Comparison of ENCODE assay signal across 9 cellular contexts in the genomic region with DNA sequence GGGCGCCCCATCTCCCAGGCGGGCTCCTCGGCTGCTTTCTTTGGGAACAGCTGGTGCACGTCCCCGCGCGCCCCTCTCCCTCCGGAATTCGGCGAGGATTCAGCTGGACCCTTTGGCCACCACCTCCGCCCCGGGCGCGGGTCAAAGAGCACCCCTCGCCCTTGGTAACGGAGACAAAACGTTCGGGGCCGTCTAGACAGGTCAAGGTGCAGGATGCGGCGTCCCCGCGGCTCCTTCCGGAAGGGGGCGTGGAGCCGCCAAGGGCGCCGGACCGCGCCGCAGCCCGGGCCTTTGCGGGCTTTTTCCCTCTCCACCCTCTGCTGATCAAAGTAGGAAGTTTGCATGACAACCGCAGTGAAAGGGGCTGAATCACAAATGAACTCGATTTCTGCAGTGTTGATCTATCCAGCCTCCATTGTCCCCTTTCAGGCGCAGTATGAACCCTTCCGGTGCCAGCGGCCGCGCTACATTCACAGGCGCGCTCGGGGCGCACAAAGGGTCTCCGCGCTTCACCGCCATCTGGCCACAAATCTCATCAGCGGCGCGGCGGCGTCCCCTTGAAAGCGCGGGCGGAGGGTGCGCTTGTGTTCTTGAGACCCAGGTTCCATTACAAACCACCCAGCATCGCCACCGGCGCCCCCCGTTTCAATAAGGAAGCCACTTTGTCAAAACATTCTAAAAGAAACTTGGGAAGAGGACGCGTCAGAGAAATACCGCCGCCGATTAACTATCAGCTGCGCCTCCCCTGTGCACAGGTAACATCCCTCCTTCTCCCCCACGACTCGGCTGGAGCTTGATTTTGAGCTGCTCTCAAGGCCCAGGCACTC. TPM values are rescaled to one million over a fixed set of nuclear protein-coding genes. Genes with fewer than 3 reads are reported as not detected.
DNase-seq lines count a peak whose midpoint lies in the region; ATAC-seq and TF ChIP-seq lines count a peak whose summit lies in the region.
"Had no signal": no experiment of that assay in that cellular context is flagged by ENCODE, and none has a peak within 500 bp of the region (broad histone marks: within the 10 kb centered on the region; RNA-seq: fewer than 3 reads in every experiment).

No MANE protein-coding gene starts in this region.

- no peak overlapping the region for H2BK120ac ChIP-seq in mesenchymal stem cell (ENCODE audit: low read depth, low read length)

- H3K14ac ChIP-seq in mesenchymal stem cell (ENCODE audit: low read length in 2 of 2), result no peak overlapping the region

- no peak for ATAC-seq in esophagus mucosa

- H4K91ac ChIP-seq in mesenchymal stem cell (ENCODE audit: low read length), result no peak overlapping the region

- H3K9me3 ChIP-seq in BLaER1 (no peaks in the 10 kb centered on the region), mesenchymal stem cell (ENCODE audit: control insufficient read depth, low read length) (no peaks in the 10 kb centered on the region), transverse colon (no peaks in the 10 kb centered on the region)

- in situ Hi-C loops in transverse colon (cut with MboI; ENCODE audit: low pct_ligation_motif_present in 1 of 4, low pct_unique_long_range_greater_than_20kb in 1 of 4, low sequenced_read_pairs in 3 of 4), result no loop called here

- H3K4ac ChIP-seq in mesenchymal stem cell (ENCODE audit: low read depth in 1 of 2, low read length in 2 of 2), result no peak overlapping the region

- H3K9me3 Mint-ChIP-seq in activated naive CD8-positive, alpha-beta T cell treated with anti-CD3 and anti-CD28 coated beads for 36 hours, result peaks cover 3% of the 10 kb centered on the region

- H2AFZ ChIP-seq in mesenchymal stem cell (ENCODE audit: low read depth, low read length), result no peak overlapping the region

- H3K9ac ChIP-seq in BLaER1, result no peak overlapping the region
- H3K9ac ChIP-seq in mesenchymal stem cell (ENCODE audit: low read length), result no peak overlapping the region

- peak; percentile 91 for DNase-seq in H7
- no peak for DNase-seq in activated naive CD8-positive, alpha-beta T cell treated with anti-CD3 and anti-CD28 coated beads for 36 hours
- DNase-seq in mesenchymal stem cell, result no peak
- DNase-seq in cortex of kidney (lab: John Stamatoyannopoulos, UW), result no peak
- no peak for DNase-seq in transverse colon
- no peak for DNase-seq in NCI-H2029 treated with DMSO at 0.1 percent for 48 hours (lab: John Stamatoyannopoulos, UW)

- H3K27me3 Mint-ChIP-seq in activated naive CD8-positive, alpha-beta T cell treated with anti-CD3 and anti-CD28 coated beads for 36 hours, result peaks cover 100% of the 10 kb centered on the region

- H3K27ac ChIP-seq in BLaER1 (no peak overlapping the region), mesenchymal stem cell (ENCODE audit: low read length, poor library complexity, severe bottlenecking) (no peak overlapping the region), transverse colon (no peak overlapping the region)

- no peak overlapping the region for H2BK12ac ChIP-seq in mesenchymal stem cell (ENCODE audit: low read length in 2 of 2)

- H3K27me3 ChIP-seq in BLaER1, result peaks cover 100% of the 10 kb centered on the region
- peaks cover 85% of the 10 kb centered on the region for H3K27me3 ChIP-seq in H7 (ENCODE audit: control insufficient read depth, insufficient read depth, low read length)
- peaks cover 75 to 94% of the 10 kb centered on the region in 2 experiments for H3K27me3 ChIP-seq in mesenchymal stem cell (ENCODE audit: control insufficient read depth in 1 of 2, insufficient read depth in 1 of 2, low read length in 2 of 2)
- peaks cover 100% of the 10 kb centered on the region for H3K27me3 ChIP-seq in transverse colon

- intact Hi-C loops in transverse colon (cut with DNase I; ENCODE audit: low total_unique reads), result no loop called here

- TF ChIP-seq POLR2A in transverse colon (IDR thresholded peaks at IDR 0.05), result no peak

- H3K36me3 ChIP-seq in BLaER1 (no peaks in the 10 kb centered on the region), H7 (replicated peaks; ENCODE audit: control insufficient read depth, insufficient read depth, low read length) (no peaks in the 10 kb centered on the region), mesenchymal stem cell (ENCODE audit: control insufficient read depth in 1 of 2, insufficient read depth in 2 of 2, low read depth in 1 of 2, low read length in 2 of 2) (no peaks in the 10 kb centered on the region), transverse colon (no peaks in the 10 kb centered on the region)

- H3K4me1 ChIP-seq in BLaER1 (peaks cover 8% of the 10 kb centered on the region), mesenchymal stem cell (ENCODE audit: control insufficient read depth, insufficient read depth, low read depth, low read length) (peaks cover 11% of the 10 kb centered on the region), transverse colon (peaks cover 0 to 10% (median 4%) of the 10 kb centered on the region in 4 donors)

- peaks cover 82% of the 10 kb centered on the region for H4K20me1 ChIP-seq in BLaER1

- no peak overlapping the region for H3K23ac ChIP-seq in mesenchymal stem cell (ENCODE audit: low read length in 2 of 2)

- no peaks in the 10 kb centered on the region for H3K79me1 ChIP-seq in mesenchymal stem cell (replicated peaks; ENCODE audit: low read length, poor library complexity, severe bottlenecking)

- H3K4me2 ChIP-seq in BLaER1 (peak overlapping the region; percentile 50), mesenchymal stem cell (ENCODE audit: low read length, poor library complexity, severe bottlenecking) (peak overlapping the region; percentile 37)

- under 1% methylated on average over 67 of the region's 68 CpGs for WGBS in mesenchymal stem cell
- WGBS in transverse colon (ENCODE audit: low coverage in 1 of 2), 2 donors, result 10% methylated on average over 2 to 68 of the region's 68 CpGs

- no peak for TF ChIP-seq CTCF in transverse colon (IDR thresholded peaks at IDR 0.05)

- H2BK15ac ChIP-seq in mesenchymal stem cell (ENCODE audit: low read depth, poor library complexity, severe bottlenecking), result no peak overlapping the region

- H3K18ac ChIP-seq in mesenchymal stem cell (ENCODE audit: low read depth in 1 of 2, low read length in 2 of 2), result no peak overlapping the region

- H4K8ac ChIP-seq in mesenchymal stem cell (ENCODE audit: low read length), result no peak overlapping the region

- peak overlapping the region; percentile 69 for H3K4me3 Mint-ChIP-seq in activated naive CD8-positive, alpha-beta T cell treated with anti-CD3 and anti-CD28 coated beads for 36 hours

- no peak overlapping the region for H2AK5ac ChIP-seq in mesenchymal stem cell (ENCODE audit: low read length, severe bottlenecking)

- no peak for TF ChIP-seq EP300 in transverse colon (IDR thresholded peaks at IDR 0.05; ENCODE audit: low read depth)

- H3K36me3 Mint-ChIP-seq in activated naive CD8-positive, alpha-beta T cell treated with anti-CD3 and anti-CD28 coated beads for 36 hours, result peaks cover 9% of the 10 kb centered on the region

- H3K4me1 Mint-ChIP-seq in activated naive CD8-positive, alpha-beta T cell treated with anti-CD3 and anti-CD28 coated beads for 36 hours, result peaks cover 22% of the 10 kb centered on the region

- peak overlapping the region; percentile 25 for H3K27ac Mint-ChIP-seq in activated naive CD8-positive, alpha-beta T cell treated with anti-CD3 and anti-CD28 coated beads for 36 hours

- H3K4me3 ChIP-seq in BLaER1 (peak overlapping the region; percentile 18; the same call in 1 of the 2 replicates), H7 (ENCODE audit: insufficient read depth, low read depth, low read length) (peak overlapping the region; percentile 50), mesenchymal stem cell (ENCODE audit: insufficient read depth in 1 of 2, low read depth in 1 of 2, low read length in 2 of 2) (peak overlapping the region; percentile 18 to 38), transverse colon (peak overlapping the region in 1 of 4 donors; percentile 6)

- H2BK5ac ChIP-seq in mesenchymal stem cell (ENCODE audit: low read depth, low read length, poor library complexity, severe bottlenecking), result no peak overlapping the region

RNA-seq across cellular contexts. Expression of a gene that starts 36.4 kb away (rescaled TPM):
- 1.5 and 2.4 TPM in 2 replicates for total RNA-seq in H7 (2014; rRNA removed; shearing (Covaris generic))
- not detected for total RNA-seq in activated naive CD8-positive, alpha-beta T cell treated with anti-CD3 and anti-CD28 coated beads for 36 hours
- polyA plus RNA-seq in mesenchymal stem cell (2013, experiment 1 of 2), result not detected
- not detected for polyA plus RNA-seq in mesenchymal stem cell (2013, experiment 2 of 2)
- total RNA-seq in transverse colon (not detected), esophagus mucosa (not detected)
- total RNA-seq: T-helper 1 cell treated with Interleukin-12 subunit alpha and Interleukin-12 subunit beta and Interleukin-4 antibody, amounts not matched to agents 30 ng/mL and 1 ng/mL, for 36 hours had no signal

RNA-seq across cellular contexts. Expression of a gene that starts 52.0 kb away (rescaled TPM):
- total RNA-seq in H7 (2014; rRNA removed; shearing (Covaris generic)), result 0.04 TPM in 1 of 2 replicates, not detected in the other
- total RNA-seq in activated naive CD8-positive, alpha-beta T cell treated with anti-CD3 and anti-CD28 coated beads for 36 hours, result not detected
- not detected for polyA plus RNA-seq in mesenchymal stem cell (2013, experiment 1 of 2)
- not detected for polyA plus RNA-seq in mesenchymal stem cell (2013, experiment 2 of 2)
- total RNA-seq in transverse colon, result not detected
- not detected for total RNA-seq in esophagus mucosa
- total RNA-seq: T-helper 1 cell treated with Interleukin-12 subunit alpha and Interleukin-12 subunit beta and Interleukin-4 antibody, amounts not matched to agents 30 ng/mL and 1 ng/mL, for 36 hours had no signal
